ENCODE assay signal across 8 cellular contexts in genomic region chr2:109612991-109613921, GRCh38. TPM values are rescaled to one million over a fixed set of nuclear protein-coding genes. Genes with fewer than 3 reads are reported as not detected.
A peak's percentile ranks its signal among the peaks of the same experiment; 100 is the strongest.
DNase-seq lines count a peak whose midpoint lies in the region; ATAC-seq, FAIRE-seq and TF ChIP-seq lines count a peak whose summit lies in the region.

No MANE protein-coding gene starts in this region.

- peaks cover 59 to 75% of the 10 kb centered on the region in 2 donors for H3K27me3 Mint-ChIP-seq in CD8-positive, alpha-beta memory T cell
- H3K27me3 Mint-ChIP-seq in activated naive CD8-positive, alpha-beta T cell treated with anti-CD3 and anti-CD28 coated beads, Interleukin-2, amount 10 ng/mL, durations not matched to agents 7 days and 5 days, result peaks cover 78% of the 10 kb centered on the region

- peak in 2 of 5 donors; percentile 1 to 8 for DNase-seq in CD8-positive, alpha-beta memory T cell
- DNase-seq in HT1080 (ENCODE audit: low read depth) (peak; percentile 38), left cardiac atrium (peak; percentile 72), pancreas (peak in 5 of 6 donors; percentile 38 to 80 (median 54)), NCI-H146 treated with DMSO at 0.1 percent for 48 hours (lab: John Stamatoyannopoulos, UW; ENCODE audit: unreplicated experiment) (no peak)
- DNase-seq in activated naive CD8-positive, alpha-beta T cell treated with anti-CD3 and anti-CD28 coated beads, Interleukin-2, amount 10 ng/mL, durations not matched to agents 7 days and 5 days, result no peak

- no peak for TF ChIP-seq CTCF in pancreas (IDR thresholded peaks at IDR 0.05)

- H3K4me3 ChIP-seq in CD8-positive, alpha-beta memory T cell (ENCODE audit: low read length), result no peak overlapping the region
- H3K4me3 ChIP-seq in pancreas, result peak overlapping the region; percentile 51 to 83 (median 73)

- ATAC-seq in GM19463 (IDR thresholded peaks at IDR 0.05; ENCODE audit: unreplicated experiment), result peak; percentile 24
- ATAC-seq in activated naive CD8-positive, alpha-beta T cell treated with anti-CD3 and anti-CD28 coated beads, Interleukin-2, amount 10 ng/mL, durations not matched to agents 7 days and 5 days (ENCODE audit: low read depth), result no peak
- ATAC-seq in left cardiac atrium, result peak; percentile 45 to 68
- peak; percentile 14 to 40 (median 30) for ATAC-seq in pancreas
- ATAC-seq in GM18520 (IDR thresholded peaks at IDR 0.05; ENCODE audit: unreplicated experiment), result no peak

- FAIRE-seq in pancreas (lab: Jason Lieb, UNC), result no peak

- intact Hi-C loops in left cardiac atrium (cut with DNase I), result no loop called here
- intact Hi-C loops in pancreas (cut with DNase I), result no loop called here

- no peaks in the 10 kb centered on the region for H3K36me3 Mint-ChIP-seq in CD8-positive, alpha-beta memory T cell
- peaks cover 2% of the 10 kb centered on the region for H3K36me3 Mint-ChIP-seq in activated naive CD8-positive, alpha-beta T cell treated with anti-CD3 and anti-CD28 coated beads, Interleukin-2, amount 10 ng/mL, durations not matched to agents 7 days and 5 days

- POLR2A ChIA-PET in CD8-positive, alpha-beta memory T cell (lab: Charles Lee), result no interaction called here
- POLR2A ChIA-PET in activated naive CD8-positive, alpha-beta T cell treated with anti-CD3 and anti-CD28 coated beads, Interleukin-2, amount 10 ng/mL, durations not matched to agents 7 days and 5 days (lab: Charles Lee), result no interaction called here

- peaks cover 9% of the 10 kb centered on the region for H3K27me3 ChIP-seq in CD8-positive, alpha-beta memory T cell (ENCODE audit: insufficient read depth, low read length, poor library complexity, severe bottlenecking)
- no peaks in the 10 kb centered on the region for H3K27me3 ChIP-seq in pancreas

- H3K4me1 Mint-ChIP-seq in CD8-positive, alpha-beta memory T cell, result peaks cover 9 to 20% (median 17%) of the 10 kb centered on the region in 3 donors
- peaks cover 8% of the 10 kb centered on the region for H3K4me1 Mint-ChIP-seq in activated naive CD8-positive, alpha-beta T cell treated with anti-CD3 and anti-CD28 coated beads, Interleukin-2, amount 10 ng/mL, durations not matched to agents 7 days and 5 days

- no peak overlapping the region for H3K27ac ChIP-seq in CD8-positive, alpha-beta memory T cell (ENCODE audit: low read depth, low read length)
- peak overlapping the region; percentile 88 to 96 (median 93) for H3K27ac ChIP-seq in pancreas

- peak overlapping the region; percentile 66 to 84 (median 78) for H3K4me3 Mint-ChIP-seq in CD8-positive, alpha-beta memory T cell
- peak overlapping the region; percentile 80 for H3K4me3 Mint-ChIP-seq in activated naive CD8-positive, alpha-beta T cell treated with anti-CD3 and anti-CD28 coated beads, Interleukin-2, amount 10 ng/mL, durations not matched to agents 7 days and 5 days

- no peaks in the 10 kb centered on the region for H3K4me1 ChIP-seq in CD8-positive, alpha-beta memory T cell (ENCODE audit: insufficient read depth, low read length)
- H3K4me1 ChIP-seq in pancreas, result peaks cover 8 to 23% (median 9%) of the 10 kb centered on the region in 3 donors

- 1% methylated on average over 78 to 83 of the region's 83 CpGs for WGBS in pancreas, 2 donors

- no peaks in the 10 kb centered on the region for H3K36me3 ChIP-seq in CD8-positive, alpha-beta memory T cell (ENCODE audit: insufficient read depth, low read length)
- no peaks in the 10 kb centered on the region for H3K36me3 ChIP-seq in pancreas

- peaks cover 6 to 20% (median 15%) of the 10 kb centered on the region in 5 donors for H3K9me3 Mint-ChIP-seq in CD8-positive, alpha-beta memory T cell
- H3K9me3 Mint-ChIP-seq in activated naive CD8-positive, alpha-beta T cell treated with anti-CD3 and anti-CD28 coated beads, Interleukin-2, amount 10 ng/mL, durations not matched to agents 7 days and 5 days, result no peaks in the 10 kb centered on the region

- no peaks in the 10 kb centered on the region for H3K9me3 ChIP-seq in CD8-positive, alpha-beta memory T cell (ENCODE audit: low read length)
- H3K9me3 ChIP-seq in pancreas, result no peaks in the 10 kb centered on the region

- peak overlapping the region in 5 of 8 donors; percentile 4 to 62 (median 35) for H3K27ac Mint-ChIP-seq in CD8-positive, alpha-beta memory T cell
- H3K27ac Mint-ChIP-seq in activated naive CD8-positive, alpha-beta T cell treated with anti-CD3 and anti-CD28 coated beads, Interleukin-2, amount 10 ng/mL, durations not matched to agents 7 days and 5 days, result no peak overlapping the region

- CTCF ChIA-PET in CD8-positive, alpha-beta memory T cell (lab: Charles Lee), result no interaction called here

RNA-seq across cellular contexts. Expression of gene SEPTIN10, which starts 0.5 kb away (rescaled TPM):
- under 1 TPM; 0.31 to 0.69 TPM for total RNA-seq in CD8-positive, alpha-beta memory T cell
- polyA plus RNA-seq in CD8-positive, alpha-beta memory T cell, result 1.2 TPM
- 31.5 and 45.2 TPM in 2 replicates for total RNA-seq in HT1080 (2014; rRNA removed; shearing (Covaris generic))
- polyA plus RNA-seq in HT1080 (2015; cell fraction: cytosol; rRNA removed), result 84.0 and 114 TPM in 2 replicates
- polyA plus RNA-seq in HT1080 (2015; cell fraction: nucleus; rRNA removed), result 75.3 and 81.2 TPM in 2 replicates
- under 1 TPM; 0.31 to 0.61 TPM for total RNA-seq in activated naive CD8-positive, alpha-beta T cell treated with anti-CD3 and anti-CD28 coated beads, Interleukin-2, amount 10 ng/mL, durations not matched to agents 7 days and 5 days
- total RNA-seq in left cardiac atrium, result 10 to 100 TPM; 50.6 to 63.4 TPM
- total RNA-seq in pancreas, result 10 to 100 TPM; 12.0 to 27.1 (median 17.8) TPM
- 10 to 100 TPM in 1 of 2 donors, 1 to 10 TPM in 1; 7.9 to 13.9 TPM for polyA plus RNA-seq in pancreas

RNA-seq across cellular contexts. Expression of gene SOWAHC, which starts 0.9 kb away (rescaled TPM):
- under 1 TPM; 0.11 to 0.15 TPM for total RNA-seq in CD8-positive, alpha-beta memory T cell
- 0.40 TPM for polyA plus RNA-seq in CD8-positive, alpha-beta memory T cell
- 13.1 and 14.9 TPM in 2 replicates for total RNA-seq in HT1080 (2014; rRNA removed; shearing (Covaris generic))
- polyA plus RNA-seq in HT1080 (2015; cell fraction: cytosol; rRNA removed), result 10.1 and 12.1 TPM in 2 replicates
- polyA plus RNA-seq in HT1080 (2015; cell fraction: nucleus; rRNA removed), result 5.7 and 6.3 TPM in 2 replicates
- total RNA-seq in activated naive CD8-positive, alpha-beta T cell treated with anti-CD3 and anti-CD28 coated beads, Interleukin-2, amount 10 ng/mL, durations not matched to agents 7 days and 5 days, result under 1 TPM; 0.11 to 0.17 TPM
- 1 to 10 TPM; 3.2 to 3.9 TPM for total RNA-seq in left cardiac atrium
- 1 to 10 TPM; 2.6 to 5.3 (median 3.2) TPM for total RNA-seq in pancreas
- 1 to 10 TPM; 1.2 to 3.2 TPM for polyA plus RNA-seq in pancreas

Comparison
In these comparisons a context has a peak if more than half of its experiments do, and no peak if none do; other contexts are left out.
1. DNase-seq: peak in HT1080 (single experiment), left cardiac atrium (single experiment) and pancreas (5 of 6); none in activated naive CD8-positive, alpha-beta T cell treated with anti-CD3 and anti-CD28 coated beads, Interleukin-2, amount 10 ng/mL, durations not matched to agents 7 days and 5 days (single experiment) and NCI-H146 treated with DMSO at 0.1 percent for 48 hours (single experiment).
2. ATAC-seq: peak in GM19463 (single experiment), left cardiac atrium (2 of 2) and pancreas (4 of 4); none in activated naive CD8-positive, alpha-beta T cell treated with anti-CD3 and anti-CD28 coated beads, Interleukin-2, amount 10 ng/mL, durations not matched to agents 7 days and 5 days (single experiment) and GM18520 (single experiment).
3. RNA of gene SEPTIN10, which starts 0.5 kb away (total RNA-seq): 50.6 to 63.4 TPM in left cardiac atrium, 31.5 to 45.2 TPM in HT1080 and 12.0 to 27.1 TPM in pancreas; 0.31 to 0.69 TPM in CD8-positive, alpha-beta memory T cell and 0.31 to 0.61 TPM in activated naive CD8-positive, alpha-beta T cell treated with anti-CD3 and anti-CD28 coated beads, Interleukin-2, amount 10 ng/mL, durations not matched to agents 7 days and 5 days; every median in the first group is over 4 times any median in the second.